Comparison of ENCODE assay signal across 14 cellular contexts in genomic region chr10:99537381-99538286, GRCh38. TPM values are rescaled to one million over a fixed set of nuclear protein-coding genes. Genes with fewer than 3 reads are reported as not detected.
DNase-seq lines count a peak whose midpoint lies in the region; ATAC-seq and TF ChIP-seq lines count a peak whose summit lies in the region.
"Had no signal": no experiment of that assay in that cellular context is flagged by ENCODE, and none has a peak within 500 bp of the region (broad histone marks: within the 10 kb centered on the region; RNA-seq: fewer than 3 reads in every experiment).

No MANE protein-coding gene starts in this region.

- H3K4me1 Mint-ChIP-seq in IgD-negative memory B cell (peaks cover 21 to 24% (median 22%) of the 10 kb centered on the region in 3 donors), glutamatergic neuron (ENCODE audit: low read depth, unreplicated experiment) (peaks cover 10% of the 10 kb centered on the region), osteocyte (ENCODE audit: unreplicated experiment) (peaks cover 34% of the 10 kb centered on the region), chondrocyte (ENCODE audit: low read depth) (peaks cover 24% of the 10 kb centered on the region)
- peaks cover 23% of the 10 kb centered on the region for H3K4me1 Mint-ChIP-seq in activated CD4-positive, alpha-beta T cell treated with anti-CD3 and anti-CD28 coated beads, Interleukin-2, amount 10 ng/mL, durations not matched to agents 7 days and 5 days
- peaks cover 55% of the 10 kb centered on the region for H3K4me1 Mint-ChIP-seq in stimulated activated naive CD8-positive, alpha-beta T cell treated with anti-CD3 and anti-CD28 coated beads, Interleukin-15, amount 100 ng/mL, for 72 hours

- peaks cover 70% of the 10 kb centered on the region for H3K27me3 Mint-ChIP-seq in IgD-negative memory B cell
- peaks cover 61% of the 10 kb centered on the region for H3K27me3 Mint-ChIP-seq in glutamatergic neuron (ENCODE audit: unreplicated experiment)
- H3K27me3 Mint-ChIP-seq in osteocyte (ENCODE audit: unreplicated experiment) = peaks cover 82% of the 10 kb centered on the region
- peaks cover 82% of the 10 kb centered on the region for H3K27me3 Mint-ChIP-seq in activated CD4-positive, alpha-beta T cell treated with anti-CD3 and anti-CD28 coated beads, Interleukin-2, amount 10 ng/mL, durations not matched to agents 7 days and 5 days
- peaks cover 81% of the 10 kb centered on the region for H3K27me3 Mint-ChIP-seq in chondrocyte (ENCODE audit: low read depth)
- H3K27me3 Mint-ChIP-seq in stimulated activated naive CD8-positive, alpha-beta T cell treated with anti-CD3 and anti-CD28 coated beads, Interleukin-15, amount 100 ng/mL, for 72 hours = peaks cover 99% of the 10 kb centered on the region

- H3K4me3 Mint-ChIP-seq in IgD-negative memory B cell (peak overlapping the region in 1 of 4 donors; percentile 38), glutamatergic neuron (ENCODE audit: unreplicated experiment) (no peak overlapping the region), osteocyte (ENCODE audit: unreplicated experiment) (peak overlapping the region; percentile 30), chondrocyte (ENCODE audit: unreplicated experiment) (no peak overlapping the region)
- H3K4me3 Mint-ChIP-seq in activated CD4-positive, alpha-beta T cell treated with anti-CD3 and anti-CD28 coated beads, Interleukin-2, amount 10 ng/mL, durations not matched to agents 7 days and 5 days = no peak overlapping the region
- H3K4me3 Mint-ChIP-seq in stimulated activated naive CD8-positive, alpha-beta T cell treated with anti-CD3 and anti-CD28 coated beads, Interleukin-15, amount 100 ng/mL, for 72 hours = no peak overlapping the region

- in situ Hi-C loops in GM13977 (cut with MboI; ENCODE audit: low pct_unique_long_range_greater_than_20kb, low sequenced_read_pairs, unreplicated experiment) = loop anchor here (25.0 kb wide), 1 partner anchor 1600 kb away; the partner anchor contains the start of gene TLX1

- peaks cover 0 to 5% (median 4%) of the 10 kb centered on the region in 3 donors for H3K9me3 Mint-ChIP-seq in IgD-negative memory B cell
- peaks cover 11% of the 10 kb centered on the region for H3K9me3 Mint-ChIP-seq in glutamatergic neuron (ENCODE audit: unreplicated experiment)
- no peaks in the 10 kb centered on the region for H3K9me3 Mint-ChIP-seq in osteocyte (ENCODE audit: unreplicated experiment)
- no peaks in the 10 kb centered on the region for H3K9me3 Mint-ChIP-seq in activated CD4-positive, alpha-beta T cell treated with anti-CD3 and anti-CD28 coated beads, Interleukin-2, amount 10 ng/mL, durations not matched to agents 7 days and 5 days
- H3K9me3 Mint-ChIP-seq in chondrocyte (ENCODE audit: low read depth) = peaks cover 3% of the 10 kb centered on the region
- H3K9me3 Mint-ChIP-seq in stimulated activated naive CD8-positive, alpha-beta T cell treated with anti-CD3 and anti-CD28 coated beads, Interleukin-15, amount 100 ng/mL, for 72 hours = no peaks in the 10 kb centered on the region

- DNase-seq in GM13977 (ENCODE audit: low spot score) (peak; percentile 32), glutamatergic neuron (peak; percentile 44), osteocyte (ENCODE audit: extremely low spot score, unreplicated experiment) (no peak), chondrocyte (ENCODE audit: low spot score) (no peak)
- no peak for DNase-seq in activated CD4-positive, alpha-beta T cell treated with anti-CD3 and anti-CD28 coated beads, Interleukin-2, amount 10 ng/mL, durations not matched to agents 7 days and 5 days
- DNase-seq in stimulated activated naive CD8-positive, alpha-beta T cell treated with anti-CD3 and anti-CD28 coated beads, Interleukin-15, amount 100 ng/mL, for 72 hours = no peak
- DNase-seq: cortex of kidney, NCI-H1048, NCI-H2171 treated with DMSO at 0.1 percent for 48 hours, OCI-M1, substantia nigra had no signal

- H3K36me3 Mint-ChIP-seq in IgD-negative memory B cell = peaks cover 1% of the 10 kb centered on the region
- H3K36me3 Mint-ChIP-seq in glutamatergic neuron (ENCODE audit: unreplicated experiment) = no peaks in the 10 kb centered on the region
- H3K36me3 Mint-ChIP-seq in osteocyte (ENCODE audit: unreplicated experiment) = peaks cover 2% of the 10 kb centered on the region
- no peaks in the 10 kb centered on the region for H3K36me3 Mint-ChIP-seq in activated CD4-positive, alpha-beta T cell treated with anti-CD3 and anti-CD28 coated beads, Interleukin-2, amount 10 ng/mL, durations not matched to agents 7 days and 5 days (ENCODE audit: low read depth)
- peaks cover 3% of the 10 kb centered on the region for H3K36me3 Mint-ChIP-seq in chondrocyte (ENCODE audit: low read depth)

- TF ChIP-seq CTCF in GM13977 (IDR thresholded peaks at IDR 0.05; ENCODE audit: extremely low read depth, insufficient read depth, missing control alignments) (no peak), glutamatergic neuron (IDR thresholded peaks at IDR 0.05; ENCODE audit: partially characterized antibody, unreplicated experiment) (no peak), osteocyte (IDR thresholded peaks at IDR 0.05) (no peak), chondrocyte (IDR thresholded peaks at IDR 0.05) (no peak)

- H3K27ac Mint-ChIP-seq in IgD-negative memory B cell = peak overlapping the region in 2 of 3 donors; percentile 16 to 22
- no peak overlapping the region for H3K27ac Mint-ChIP-seq in glutamatergic neuron (ENCODE audit: unreplicated experiment)
- no peak overlapping the region for H3K27ac Mint-ChIP-seq in osteocyte (ENCODE audit: unreplicated experiment)
- H3K27ac Mint-ChIP-seq in activated CD4-positive, alpha-beta T cell treated with anti-CD3 and anti-CD28 coated beads, Interleukin-2, amount 10 ng/mL, durations not matched to agents 7 days and 5 days = no peak overlapping the region
- no peak overlapping the region for H3K27ac Mint-ChIP-seq in chondrocyte (ENCODE audit: unreplicated experiment)
- no peak overlapping the region for H3K27ac Mint-ChIP-seq in stimulated activated naive CD8-positive, alpha-beta T cell treated with anti-CD3 and anti-CD28 coated beads, Interleukin-15, amount 100 ng/mL, for 72 hours

- POLR2A ChIA-PET in activated CD4-positive, alpha-beta T cell treated with anti-CD3 and anti-CD28 coated beads, Interleukin-2, amount 10 ng/mL, durations not matched to agents 7 days and 5 days (lab: Charles Lee) = no interaction called here

- CTCF ChIA-PET in activated CD4-positive, alpha-beta T cell treated with anti-CD3 and anti-CD28 coated beads, Interleukin-2, amount 10 ng/mL, durations not matched to agents 7 days and 5 days (lab: Charles Lee) = interaction anchor here (0.6 kb wide), 1 partner anchor 988 kb away, joined by 4 read pairs; no protein-coding TSS in a partner anchor

- no peak for ATAC-seq in HG02981 (IDR thresholded peaks at IDR 0.05; ENCODE audit: unreplicated experiment)
- ATAC-seq in stimulated activated naive CD8-positive, alpha-beta T cell treated with anti-CD3 and anti-CD28 coated beads, Interleukin-15, amount 100 ng/mL, for 72 hours = no peak

RNA-seq across cellular contexts. Expression of gene NKX2-3, which starts 4.9 kb away (rescaled TPM):
- polyA plus RNA-seq in IgD-negative memory B cell = not detected
- total RNA-seq in glutamatergic neuron (ENCODE audit: unreplicated experiment) = not detected
- not detected in 2 replicates for total RNA-seq in osteocyte
- total RNA-seq in activated CD4-positive, alpha-beta T cell treated with anti-CD3 and anti-CD28 coated beads, Interleukin-2, amount 10 ng/mL, durations not matched to agents 7 days and 5 days = not detected
- not detected in 3 replicates for total RNA-seq in chondrocyte
- total RNA-seq: mononuclear cell had no signal

Comparison
In these comparisons a context has a peak if more than half of its experiments do, and no peak if none do; other contexts are left out.
1. DNase-seq: peak in GM13977 (single experiment) and glutamatergic neuron (single experiment); none in osteocyte (single experiment), activated CD4-positive, alpha-beta T cell treated with anti-CD3 and anti-CD28 coated beads, Interleukin-2, amount 10 ng/mL, durations not matched to agents 7 days and 5 days (single experiment), chondrocyte (single experiment) and stimulated activated naive CD8-positive, alpha-beta T cell treated with anti-CD3 and anti-CD28 coated beads, Interleukin-15, amount 100 ng/mL, for 72 hours (0 of 2).
2. H3K27ac Mint-ChIP-seq: peak in IgD-negative memory B cell (2 of 3); none in glutamatergic neuron (single experiment), osteocyte (single experiment), activated CD4-positive, alpha-beta T cell treated with anti-CD3 and anti-CD28 coated beads, Interleukin-2, amount 10 ng/mL, durations not matched to agents 7 days and 5 days (single experiment), chondrocyte (single experiment) and stimulated activated naive CD8-positive, alpha-beta T cell treated with anti-CD3 and anti-CD28 coated beads, Interleukin-15, amount 100 ng/mL, for 72 hours (0 of 2).